ENCODE assay signal across 1 cellular context in the genomic region with DNA sequence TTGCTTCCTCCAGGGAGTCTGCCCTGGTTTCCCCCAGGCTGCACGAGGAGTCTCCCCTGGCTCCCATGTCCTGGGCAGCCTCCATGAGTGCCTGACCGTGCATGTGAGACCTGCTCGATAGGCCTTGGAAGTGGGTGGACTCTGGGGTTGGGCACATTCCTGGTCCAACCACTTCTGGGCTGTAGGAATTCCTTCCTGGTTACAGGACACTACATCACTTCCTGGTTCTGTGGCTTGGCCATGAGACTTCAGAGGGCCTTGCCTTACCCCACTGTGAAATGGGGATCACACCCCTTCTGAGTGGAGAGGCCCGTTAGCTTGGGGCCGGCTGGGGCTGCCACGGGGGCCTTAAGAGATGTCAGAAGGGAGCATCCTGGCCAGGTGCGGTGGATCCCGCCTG.
TF ChIP-seq lines count a peak whose summit lies in the region.

No MANE protein-coding gene starts in this region.

TF ChIP-seq in A549, 52 proteins besides CTCF, POLR2A, EP300 and RAD21 (continued from another document):
- TF ChIP-seq, protein P1, sequence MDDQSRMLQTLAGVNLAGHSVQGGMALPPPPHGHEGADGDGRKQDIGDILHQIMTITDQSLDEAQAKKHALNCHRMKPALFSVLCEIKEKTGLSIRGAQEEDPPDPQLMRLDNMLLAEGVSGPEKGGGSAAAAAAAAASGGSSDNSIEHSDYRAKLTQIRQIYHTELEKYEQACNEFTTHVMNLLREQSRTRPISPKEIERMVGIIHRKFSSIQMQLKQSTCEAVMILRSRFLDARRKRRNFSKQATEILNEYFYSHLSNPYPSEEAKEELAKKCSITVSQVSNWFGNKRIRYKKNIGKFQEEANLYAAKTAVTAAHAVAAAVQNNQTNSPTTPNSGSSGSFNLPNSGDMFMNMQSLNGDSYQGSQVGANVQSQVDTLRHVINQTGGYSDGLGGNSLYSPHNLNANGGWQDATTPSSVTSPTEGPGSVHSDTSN (IDR thresholded peaks at IDR 0.05): no peak
